8 cellular contexts compared by ENCODE assay signal in genomic region chr3:179852117-179852886, GRCh38.
A peak's percentile ranks its signal among the peaks of the same experiment; 100 is the strongest.
DNase-seq lines count a peak whose midpoint lies in the region; ATAC-seq, FAIRE-seq and TF ChIP-seq lines count a peak whose summit lies in the region.

No MANE protein-coding gene starts in this region.

- POLR2A ChIA-PET in A549 (lab: Yijun Ruan, JAX): no interaction called here
- POLR2A ChIA-PET in PC-9 (lab: Charles Lee; ENCODE audit: unreplicated experiment): interaction anchor here (0.5 kb wide), 1 partner anchor 486 kb away, joined by 6 read pairs; no protein-coding TSS in a partner anchor

- no peaks in the 10 kb centered on the region for H3K27me3 ChIP-seq in PC-9 (ENCODE audit: insufficient read depth, low read depth)

- no peaks in the 10 kb centered on the region for H3K9me3 Mint-ChIP-seq in stimulated activated memory B cell treated with anti-CD40 and anti-IgM and Interleukin-4, amounts not matched to agents 10 μg/mL and 1 μg/mL and 100 μg/mL, for 72 hours

- TF ChIP-seq CTCF in A549 (IDR thresholded peaks at IDR 0.05): no peak
- TF ChIP-seq CTCF in PC-9 (conservative IDR thresholded peaks at IDR 0.05): no peak
- TF ChIP-seq CTCF in mucosa of descending colon (IDR thresholded peaks at IDR 0.05): no peak

- 38% methylated on average over 4 of the region's 4 CpGs for WGBS in A549 (ENCODE audit: missing lambda C conversion rate)

- no peaks in the 10 kb centered on the region for H3K4me1 ChIP-seq in A549
- no peaks in the 10 kb centered on the region for H3K4me1 ChIP-seq in PC-9 (replicated peaks; ENCODE audit: insufficient read depth)
- no peaks in the 10 kb centered on the region for H3K4me1 ChIP-seq in mucosa of descending colon (ENCODE audit: low read depth)

- no peaks in the 10 kb centered on the region for H3K9me3 ChIP-seq in A549
- no peaks in the 10 kb centered on the region for H3K9me3 ChIP-seq in PC-9 (ENCODE audit: insufficient read depth, low read depth)
- H3K9me3 ChIP-seq in mucosa of descending colon: no peaks in the 10 kb centered on the region

- H3K36me3 ChIP-seq in PC-9 (ENCODE audit: low read depth) (no peaks in the 10 kb centered on the region), mucosa of descending colon (ENCODE audit: low read depth) (no peaks in the 10 kb centered on the region)

- H3K79me2 ChIP-seq in PC-9 (ENCODE audit: low read depth): no peaks in the 10 kb centered on the region

- no peak overlapping the region for H3K4me3 ChIP-seq in A549
- H3K4me3 ChIP-seq in PC-9: no peak overlapping the region
- no peak overlapping the region for H3K4me3 ChIP-seq in mucosa of descending colon

- H3K36me3 Mint-ChIP-seq in stimulated activated memory B cell treated with anti-CD40 and anti-IgM and Interleukin-4, amounts not matched to agents 10 μg/mL and 1 μg/mL and 100 μg/mL, for 72 hours: no peaks in the 10 kb centered on the region

- no peak for FAIRE-seq in A549 (lab: Jason Lieb, UNC)

- H3K4me3 Mint-ChIP-seq in stimulated activated memory B cell treated with anti-CD40 and anti-IgM and Interleukin-4, amounts not matched to agents 10 μg/mL and 1 μg/mL and 100 μg/mL, for 72 hours: no peak overlapping the region

- H3K27me3 Mint-ChIP-seq in stimulated activated memory B cell treated with anti-CD40 and anti-IgM and Interleukin-4, amounts not matched to agents 10 μg/mL and 1 μg/mL and 100 μg/mL, for 72 hours: peaks cover 20% of the 10 kb centered on the region

- H3K4me1 Mint-ChIP-seq in stimulated activated memory B cell treated with anti-CD40 and anti-IgM and Interleukin-4, amounts not matched to agents 10 μg/mL and 1 μg/mL and 100 μg/mL, for 72 hours: peaks cover 7% of the 10 kb centered on the region

- intact Hi-C loops in PC-9 (cut with micrococcal nuclease; ENCODE audit: unreplicated experiment) (no loop called here), mucosa of descending colon (cut with DNase I, micrococcal nuclease) (no loop called here)

- H3K27ac Mint-ChIP-seq in stimulated activated memory B cell treated with anti-CD40 and anti-IgM and Interleukin-4, amounts not matched to agents 10 μg/mL and 1 μg/mL and 100 μg/mL, for 72 hours: no peak overlapping the region

- DNase-seq in A549 (ENCODE audit: low read depth in 1 of 2, low spot score in 1 of 2) (peak in 1 of 2 experiments; percentile 3), astrocyte of the hippocampus (ENCODE audit: low read depth, low spot score) (peak; percentile 16), PC-9 (no peak), mucosa of descending colon (no peak)
- DNase-seq in stimulated activated CD4-positive, alpha-beta T cell treated with anti-CD3 and anti-CD28 coated beads, Interleukin-1b, Interleukin-23, amount 100 ng/mL, for 48 hours: no peak

- no peak overlapping the region for H3K27ac ChIP-seq in A549
- H3K27ac ChIP-seq in PC-9: no peak overlapping the region

- TF ChIP-seq POLR2A in A549 (IDR thresholded peaks at IDR 0.05; ENCODE audit: low read length): no peak

- ATAC-seq in A549 (peak; percentile 34 to 74; a peak in 4 of 6 replicates), GM19328 (IDR thresholded peaks at IDR 0.05; ENCODE audit: unreplicated experiment) (peak; percentile 53), HG03520 (IDR thresholded peaks at IDR 0.05; ENCODE audit: unreplicated experiment) (peak; percentile 75), mucosa of descending colon (no peak)
- peak; percentile 81 for ATAC-seq in stimulated activated memory B cell treated with anti-CD40 and anti-IgM and Interleukin-4, amounts not matched to agents 10 μg/mL and 1 μg/mL and 100 μg/mL, for 72 hours

- no peaks in the 10 kb centered on the region for H3K9me2 ChIP-seq in PC-9 (ENCODE audit: insufficient read depth)

- no peak overlapping the region for H3K4me2 ChIP-seq in A549
- no peak overlapping the region for H3K4me2 ChIP-seq in PC-9

- TF ChIP-seq RAD21 in A549 (conservative IDR thresholded peaks at IDR 0.05 in 1 of 2, IDR thresholded peaks at IDR 0.05 in 1 of 2): no peak

- no TSS peak for BruUV-seq in PC-9 (replicated peaks; lab: Mats Ljungman, UMichigan)

- H4K20me1 ChIP-seq in PC-9 (ENCODE audit: insufficient read depth): no peaks in the 10 kb centered on the region

- H2AFZ ChIP-seq in PC-9: no peak overlapping the region

- no peaks in the 10 kb centered on the region for H3F3A ChIP-seq in PC-9 (ENCODE audit: insufficient read depth, low read depth)

- CTCF ChIA-PET in A549 (lab: Yijun Ruan, JAX): interaction anchor here (1.4 kb wide), 1 partner anchor 203 kb away, joined by 5 read pairs; no protein-coding TSS in a partner anchor
- CTCF ChIA-PET in PC-9 (lab: Charles Lee): no interaction called here

- no peak for TF ChIP-seq EP300 in A549 (IDR thresholded peaks at IDR 0.05)

TF ChIP-seq in A549, 52 proteins besides CTCF, POLR2A, EP300 and RAD21:
- no peak for TF ChIP-seq HES2 (IDR thresholded peaks at IDR 0.05)
